ENCODE assay signal across 16 cellular contexts in the genomic region with DNA sequence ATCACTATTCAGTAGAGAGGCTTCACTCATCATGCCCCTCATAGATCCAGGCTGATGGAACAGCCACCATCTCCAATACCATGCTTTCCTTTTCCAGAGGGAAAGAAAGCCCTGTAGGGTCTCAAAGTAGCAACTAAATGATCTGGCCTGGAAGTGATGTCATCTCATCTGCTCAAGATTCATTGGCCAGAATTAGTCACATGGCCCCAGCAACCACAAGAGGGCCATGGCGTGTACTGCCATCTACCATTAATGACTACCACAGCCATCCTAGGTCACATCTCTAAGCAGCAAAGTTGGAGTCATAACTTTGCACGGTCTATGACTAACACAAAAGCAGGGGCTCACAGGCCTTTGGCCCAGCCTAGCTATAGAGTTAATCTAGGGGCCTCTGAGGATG.
DNase-seq lines count a peak whose midpoint lies in the region; ATAC-seq and TF ChIP-seq lines count a peak whose summit lies in the region.
"Had no signal": no experiment of that assay in that cellular context is flagged by ENCODE, and none has a peak within 500 bp of the region (broad histone marks: within the 10 kb centered on the region; RNA-seq: fewer than 3 reads in every experiment).

No MANE protein-coding gene starts in this region.

- no peak for ATAC-seq in WTC11
- peak; percentile 19 for ATAC-seq in stimulated activated effector memory CD8-positive, alpha-beta T cell treated with anti-CD3 and anti-CD28 coated beads, Interleukin-12 subunit alpha, Interleukin-12 subunit beta, amount 100 ng/mL, for 72 hours
- ATAC-seq: A549, GM12878 had no signal

- H3K9me3 Mint-ChIP-seq in WTC11 = no peaks in the 10 kb centered on the region
- peaks cover 3% of the 10 kb centered on the region for H3K9me3 Mint-ChIP-seq in stimulated activated effector memory CD8-positive, alpha-beta T cell treated with anti-CD3 and anti-CD28 coated beads, Interleukin-12 subunit alpha, Interleukin-12 subunit beta, amount 100 ng/mL, for 72 hours
- H3K9me3 Mint-ChIP-seq: HFFc6 had no signal

- H3K27me3 Mint-ChIP-seq in WTC11 (ENCODE audit: low read depth) = no peaks in the 10 kb centered on the region; the same call in 1 of the 2 replicates

- no peak overlapping the region for H3K27ac ChIP-seq in Karpas-422 (ENCODE audit: low read length)
- H3K27ac ChIP-seq: A549, C4-2B, GM23248 had no signal

- no peaks in the 10 kb centered on the region for H3K36me3 Mint-ChIP-seq in WTC11
- H3K36me3 Mint-ChIP-seq in stimulated activated effector memory CD8-positive, alpha-beta T cell treated with anti-CD3 and anti-CD28 coated beads, Interleukin-12 subunit alpha, Interleukin-12 subunit beta, amount 100 ng/mL, for 72 hours = no peaks in the 10 kb centered on the region
- H3K36me3 Mint-ChIP-seq: CD4-positive, alpha-beta memory T cell had no signal

- H3K4me1 ChIP-seq in Karpas-422 (ENCODE audit: low read length) = peaks cover 19% of the 10 kb centered on the region
- H3K4me1 ChIP-seq: A549, BE2C, HAP-1 had no signal

- POLR2A ChIA-PET in WTC11 (lab: Charles Lee) = no interaction called here

- H4K20me1 ChIP-seq in Karpas-422 (ENCODE audit: insufficient read depth, low read depth, low read length) = no peaks in the 10 kb centered on the region

- no peak overlapping the region for H3K4me3 Mint-ChIP-seq in WTC11
- H3K4me3 Mint-ChIP-seq in stimulated activated effector memory CD8-positive, alpha-beta T cell treated with anti-CD3 and anti-CD28 coated beads, Interleukin-12 subunit alpha, Interleukin-12 subunit beta, amount 100 ng/mL, for 72 hours = no peak overlapping the region
- H3K4me3 Mint-ChIP-seq: CD4-positive, alpha-beta memory T cell; HFFc6 had no signal

- no peak overlapping the region for H3K4me2 ChIP-seq in Karpas-422 (ENCODE audit: low read depth, low read length, poor library complexity, severe bottlenecking)
- H3K4me2 ChIP-seq: A549 had no signal

- H3K9me3 ChIP-seq in Karpas-422 (ENCODE audit: low read length) = no peaks in the 10 kb centered on the region
- H3K9me3 ChIP-seq: A549, BE2C, HAP-1 had no signal

- H3K27me3 ChIP-seq in Karpas-422 (ENCODE audit: low read length) = no peaks in the 10 kb centered on the region
- H3K27me3 ChIP-seq: BE2C had no signal

- H2AFZ ChIP-seq in Karpas-422 (ENCODE audit: low read length) = no peak overlapping the region
- H2AFZ ChIP-seq: GM23248 had no signal

- H3K9ac ChIP-seq in Karpas-422 (ENCODE audit: low read length) = no peak overlapping the region
- H3K9ac ChIP-seq: GM23248 had no signal

- DNase-seq in Karpas-422 = peak; percentile 48
- DNase-seq in WTC11 (ENCODE audit: low spot score) = no peak
- no peak for DNase-seq in stimulated activated effector memory CD8-positive, alpha-beta T cell treated with anti-CD3 and anti-CD28 coated beads, Interleukin-12 subunit alpha, Interleukin-12 subunit beta, amount 100 ng/mL, for 72 hours (ENCODE audit: low spot score in 2 of 2)
- DNase-seq in activated gamma-delta T cell (lab: John Stamatoyannopoulos, UW) = no peak
- no peak for DNase-seq in activated CD8-positive, alpha-beta memory T cell treated with anti-CD3 and anti-CD28 coated beads for 24 hours
- DNase-seq in UCSD-AML1 (lab: John Stamatoyannopoulos, UW; ENCODE audit: unreplicated experiment) = no peak
- DNase-seq: BE2C; CD4-positive, alpha-beta memory T cell; DMS79; GM23248; HFFc6; IMR-90 had no signal

- 0 out of 2 replicates have a peak, but pooled peaks cover 5% of the 10 kb centered on the region for H3K9me2 ChIP-seq in Karpas-422 (replicated peaks; ENCODE audit: insufficient read depth, low read length)

- CTCF ChIA-PET in WTC11 (lab: Charles Lee) = interaction anchor here (0.9 kb wide), 1 partner anchor 313 kb away, joined by 3 read pairs; no protein-coding TSS in a partner anchor

- no peaks in the 10 kb centered on the region for H3K4me1 Mint-ChIP-seq in WTC11
- H3K4me1 Mint-ChIP-seq in stimulated activated effector memory CD8-positive, alpha-beta T cell treated with anti-CD3 and anti-CD28 coated beads, Interleukin-12 subunit alpha, Interleukin-12 subunit beta, amount 100 ng/mL, for 72 hours = no peaks in the 10 kb centered on the region
- H3K4me1 Mint-ChIP-seq: CD4-positive, alpha-beta memory T cell had no signal

- no peaks in the 10 kb centered on the region for H3K79me2 ChIP-seq in Karpas-422 (ENCODE audit: low read length)

- no peak for TF ChIP-seq CTCF in WTC11 (IDR thresholded peaks at IDR 0.05)

- no peak overlapping the region for H3K27ac Mint-ChIP-seq in WTC11
- no peak overlapping the region for H3K27ac Mint-ChIP-seq in stimulated activated effector memory CD8-positive, alpha-beta T cell treated with anti-CD3 and anti-CD28 coated beads, Interleukin-12 subunit alpha, Interleukin-12 subunit beta, amount 100 ng/mL, for 72 hours
- H3K27ac Mint-ChIP-seq: HFFc6 had no signal

- no peak overlapping the region for H3K4me3 ChIP-seq in Karpas-422 (ENCODE audit: low read length)
- H3K4me3 ChIP-seq: A549, GM12878, GM23248, HAP-1 had no signal

- H3K36me3 ChIP-seq in Karpas-422 (ENCODE audit: insufficient read depth, low read length) = no peaks in the 10 kb centered on the region
- H3K36me3 ChIP-seq: BE2C, HAP-1 had no signal

TF ChIP-seq in WTC11, 78 proteins besides CTCF, POLR2A, EP300 and RAD21 (continues in another document):
- TF ChIP-seq KAT7 (CRISPR knock-in tag; IDR thresholded peaks at IDR 0.05; ENCODE audit: borderline replicate concordance) (no peak), GABPB1 (CRISPR knock-in tag; IDR thresholded peaks at IDR 0.05) (no peak), EMX1 (CRISPR knock-in tag; IDR thresholded peaks at IDR 0.05) (no peak), ZNF317 (CRISPR knock-in tag; IDR thresholded peaks at IDR 0.05; ENCODE audit: borderline replicate concordance, low read depth) (no peak), ZNF121 (CRISPR knock-in tag; IDR thresholded peaks at IDR 0.05) (no peak), TEAD1 (CRISPR knock-in tag; IDR thresholded peaks at IDR 0.05) (no peak), ZNF396 (CRISPR knock-in tag; IDR thresholded peaks at IDR 0.05; ENCODE audit: borderline replicate concordance) (no peak)
- TF ChIP-seq, protein P1, sequence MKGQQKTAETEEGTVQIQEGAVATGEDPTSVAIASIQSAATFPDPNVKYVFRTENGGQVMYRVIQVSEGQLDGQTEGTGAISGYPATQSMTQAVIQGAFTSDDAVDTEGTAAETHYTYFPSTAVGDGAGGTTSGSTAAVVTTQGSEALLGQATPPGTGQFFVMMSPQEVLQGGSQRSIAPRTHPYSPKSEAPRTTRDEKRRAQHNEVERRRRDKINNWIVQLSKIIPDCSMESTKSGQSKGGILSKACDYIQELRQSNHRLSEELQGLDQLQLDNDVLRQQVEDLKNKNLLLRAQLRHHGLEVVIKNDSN (CRISPR knock-in tag; IDR thresholded peaks at IDR 0.05) = 0 out of 2 replicates have a peak, but pooled peaks have one; percentile 41
- TF ChIP-seq, protein P2, sequence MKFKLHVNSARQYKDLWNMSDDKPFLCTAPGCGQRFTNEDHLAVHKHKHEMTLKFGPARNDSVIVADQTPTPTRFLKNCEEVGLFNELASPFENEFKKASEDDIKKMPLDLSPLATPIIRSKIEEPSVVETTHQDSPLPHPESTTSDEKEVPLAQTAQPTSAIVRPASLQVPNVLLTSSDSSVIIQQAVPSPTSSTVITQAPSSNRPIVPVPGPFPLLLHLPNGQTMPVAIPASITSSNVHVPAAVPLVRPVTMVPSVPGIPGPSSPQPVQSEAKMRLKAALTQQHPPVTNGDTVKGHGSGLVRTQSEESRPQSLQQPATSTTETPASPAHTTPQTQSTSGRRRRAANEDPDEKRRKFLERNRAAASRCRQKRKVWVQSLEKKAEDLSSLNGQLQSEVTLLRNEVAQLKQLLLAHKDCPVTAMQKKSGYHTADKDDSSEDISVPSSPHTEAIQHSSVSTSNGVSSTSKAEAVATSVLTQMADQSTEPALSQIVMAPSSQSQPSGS (CRISPR knock-in tag; IDR thresholded peaks at IDR 0.05; ENCODE audit: borderline replicate concordance, low read depth) = no peak
- TF ChIP-seq, protein P3, sequence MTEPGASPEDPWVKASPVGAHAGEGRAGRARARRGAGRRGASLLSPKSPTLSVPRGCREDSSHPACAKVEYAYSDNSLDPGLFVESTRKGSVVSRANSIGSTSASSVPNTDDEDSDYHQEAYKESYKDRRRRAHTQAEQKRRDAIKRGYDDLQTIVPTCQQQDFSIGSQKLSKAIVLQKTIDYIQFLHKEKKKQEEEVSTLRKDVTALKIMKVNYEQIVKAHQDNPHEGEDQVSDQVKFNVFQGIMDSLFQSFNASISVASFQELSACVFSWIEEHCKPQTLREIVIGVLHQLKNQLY (CRISPR knock-in tag; IDR thresholded peaks at IDR 0.05) = no peak
- TF ChIP-seq, protein P4, sequence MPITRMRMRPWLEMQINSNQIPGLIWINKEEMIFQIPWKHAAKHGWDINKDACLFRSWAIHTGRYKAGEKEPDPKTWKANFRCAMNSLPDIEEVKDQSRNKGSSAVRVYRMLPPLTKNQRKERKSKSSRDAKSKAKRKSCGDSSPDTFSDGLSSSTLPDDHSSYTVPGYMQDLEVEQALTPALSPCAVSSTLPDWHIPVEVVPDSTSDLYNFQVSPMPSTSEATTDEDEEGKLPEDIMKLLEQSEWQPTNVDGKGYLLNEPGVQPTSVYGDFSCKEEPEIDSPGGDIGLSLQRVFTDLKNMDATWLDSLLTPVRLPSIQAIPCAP (CRISPR knock-in tag; IDR thresholded peaks at IDR 0.05) = no peak
- TF ChIP-seq, protein P5, sequence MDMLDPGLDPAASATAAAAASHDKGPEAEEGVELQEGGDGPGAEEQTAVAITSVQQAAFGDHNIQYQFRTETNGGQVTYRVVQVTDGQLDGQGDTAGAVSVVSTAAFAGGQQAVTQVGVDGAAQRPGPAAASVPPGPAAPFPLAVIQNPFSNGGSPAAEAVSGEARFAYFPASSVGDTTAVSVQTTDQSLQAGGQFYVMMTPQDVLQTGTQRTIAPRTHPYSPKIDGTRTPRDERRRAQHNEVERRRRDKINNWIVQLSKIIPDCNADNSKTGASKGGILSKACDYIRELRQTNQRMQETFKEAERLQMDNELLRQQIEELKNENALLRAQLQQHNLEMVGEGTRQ (CRISPR knock-in tag; IDR thresholded peaks at IDR 0.05) = peak; percentile 70
- TF ChIP-seq, protein P6, sequence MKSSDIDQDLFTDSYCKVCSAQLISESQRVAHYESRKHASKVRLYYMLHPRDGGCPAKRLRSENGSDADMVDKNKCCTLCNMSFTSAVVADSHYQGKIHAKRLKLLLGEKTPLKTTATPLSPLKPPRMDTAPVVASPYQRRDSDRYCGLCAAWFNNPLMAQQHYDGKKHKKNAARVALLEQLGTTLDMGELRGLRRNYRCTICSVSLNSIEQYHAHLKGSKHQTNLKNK (CRISPR knock-in tag; IDR thresholded peaks at IDR 0.05) = no peak
